ENCODE assay signal across 1 cellular context in the genomic region with DNA sequence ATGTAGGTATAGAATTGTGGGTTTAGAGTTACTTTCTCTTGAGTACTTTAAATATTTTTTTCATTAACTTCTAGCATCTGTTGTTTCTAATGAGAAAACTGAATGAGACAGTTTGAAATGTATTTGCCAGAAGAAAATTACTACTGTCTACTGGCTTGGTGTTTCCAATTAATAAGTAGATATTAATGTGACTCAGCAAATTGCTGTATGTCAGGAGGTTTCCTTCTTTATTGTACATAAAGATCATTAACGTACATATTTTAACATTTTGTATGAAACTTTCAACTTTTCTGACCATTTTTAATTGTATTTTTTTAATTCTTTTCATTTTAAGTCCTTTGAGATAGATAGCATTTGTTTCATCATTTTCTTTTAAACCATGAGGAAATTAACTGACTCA.
TF ChIP-seq lines count a peak whose summit lies in the region.

No MANE protein-coding gene starts in this region.

TF ChIP-seq in IMR-90, 13 proteins besides CTCF, POLR2A, EP300 and RAD21:
- TF ChIP-seq NFE2L2 (IDR thresholded peaks at IDR 0.05; ENCODE audit: low read depth, low read length) (peak; percentile 70), RFX5 (IDR thresholded peaks at IDR 0.05; ENCODE audit: low read depth, low read length) (no peak), MAFK (IDR thresholded peaks at IDR 0.05; ENCODE audit: low read depth, low read length) (peak; percentile 27; the same call in 1 of the 2 replicates), CHD1 (IDR thresholded peaks at IDR 0.05; ENCODE audit: low read depth, low read length) (no peak), USF2 (IDR thresholded peaks at IDR 0.05; ENCODE audit: low read depth, low read length) (no peak), CEBPB (IDR thresholded peaks at IDR 0.05; ENCODE audit: low read depth, low read length) (no peak), FOS (IDR thresholded peaks at IDR 0.05; ENCODE audit: low read depth, low read length) (no peak), MAZ (IDR thresholded peaks at IDR 0.05; ENCODE audit: borderline replicate concordance, low read depth, low read length) (no peak), SMC3 (IDR thresholded peaks at IDR 0.05; ENCODE audit: low read depth, low read length) (no peak), ELK1 (IDR thresholded peaks at IDR 0.05; ENCODE audit: borderline replicate concordance, low read depth, low read length) (no peak)
